27 cellular contexts compared by ENCODE assay signal in the genomic region with DNA sequence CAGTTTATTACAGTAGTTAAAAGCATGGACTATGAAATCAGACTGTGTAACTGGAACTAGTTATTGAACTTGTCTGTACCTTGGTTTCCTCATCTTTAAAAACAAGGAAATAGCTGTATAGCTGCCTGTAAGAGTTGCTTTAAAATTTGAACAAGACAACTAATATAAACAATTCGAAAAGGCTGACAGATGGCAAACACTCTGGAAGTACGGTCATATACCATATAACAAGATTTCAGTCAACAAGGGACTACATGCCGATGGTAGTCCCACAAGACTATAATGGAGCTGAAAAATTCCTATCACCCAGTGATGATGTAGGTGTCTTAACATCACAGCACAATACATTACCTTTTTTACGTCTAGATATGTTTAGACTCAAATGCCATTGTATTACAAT.
"Had no signal": no experiment of that assay in that cellular context is flagged by ENCODE, and none has a peak within 500 bp of the region (broad histone marks: within the 10 kb centered on the region; RNA-seq: fewer than 3 reads in every experiment).

No MANE protein-coding gene starts in this region.

- H3K9me3 ChIP-seq: left lung, lower lobe of right lung, pancreas, prostate gland, tibial nerve, uterus had no signal

- FAIRE-seq: keratinocyte, pancreas had no signal

- DNase-seq: kidney glomerular epithelial cell; left cardiac atrium; left lung; lower lobe of right lung; mammary epithelial cell; mesenchymal stem cell; naive B cell; nucleus accumbens; pancreas; posterior cingulate gyrus; retina; right cardiac atrium; stimulated activated CD4-positive, alpha-beta T cell treated with anti-CD3 and anti-CD28 coated beads, Interleukin-1b, Interleukin-23, amount 100 ng/mL, for 48 hours; stimulated activated CD4-positive, alpha-beta T cell treated with anti-CD3 and anti-CD28 coated beads, Interleukin-2, amount 100 ng/mL, for 48 hours; stimulated activated CD4-positive, alpha-beta T cell treated with anti-CD3 and anti-CD28 coated beads, Interleukin-4, amount 100 ng/mL, for 4 hours; stimulated activated CD8-positive, alpha-beta memory T cell treated with anti-CD3 and anti-CD28 coated beads, Interleukin-4, amount 100 ng/mL, for 48 hours; stimulated activated naive CD4-positive, alpha-beta T cell treated with Interleukin-2 at 50 U/mL for 16 hours; stimulated activated naive CD8-positive, alpha-beta T cell treated with anti-CD3 and anti-CD28 coated beads, Interleukin-15, amount 100 ng/mL, for 72 hours; substantia nigra; uterus had no signal

- H3K4me3 ChIP-seq: hepatocyte, left lung, lower lobe of right lung, pancreas, prostate gland, smooth muscle cell, tibial nerve, uterus had no signal

- H3K27me3 ChIP-seq: hepatocyte, left lung, pancreas, tibial nerve, uterus had no signal

- H3K27ac ChIP-seq: hepatocyte, left lung, lower lobe of right lung, pancreas, prostate gland, tibial nerve, uterus had no signal

- H3K36me3 ChIP-seq: prostate gland, uterus had no signal

- H3K4me1 ChIP-seq: lower lobe of right lung, pancreas, prostate gland, uterus had no signal

- ATAC-seq: left cardiac atrium; left lung; lower lobe of right lung; pancreas; right cardiac atrium; sciatic nerve; stimulated activated memory B cell treated with anti-CD40 and anti-IgM and Interleukin-4, amounts not matched to agents 10 μg/mL and 1 μg/mL and 100 μg/mL, for 72 hours; stimulated activated naive CD8-positive, alpha-beta T cell treated with anti-CD3 and anti-CD28 coated beads, Interleukin-15, amount 100 ng/mL, for 72 hours had no signal
